ENCODE assay signal across 13 cellular contexts in the genomic region with DNA sequence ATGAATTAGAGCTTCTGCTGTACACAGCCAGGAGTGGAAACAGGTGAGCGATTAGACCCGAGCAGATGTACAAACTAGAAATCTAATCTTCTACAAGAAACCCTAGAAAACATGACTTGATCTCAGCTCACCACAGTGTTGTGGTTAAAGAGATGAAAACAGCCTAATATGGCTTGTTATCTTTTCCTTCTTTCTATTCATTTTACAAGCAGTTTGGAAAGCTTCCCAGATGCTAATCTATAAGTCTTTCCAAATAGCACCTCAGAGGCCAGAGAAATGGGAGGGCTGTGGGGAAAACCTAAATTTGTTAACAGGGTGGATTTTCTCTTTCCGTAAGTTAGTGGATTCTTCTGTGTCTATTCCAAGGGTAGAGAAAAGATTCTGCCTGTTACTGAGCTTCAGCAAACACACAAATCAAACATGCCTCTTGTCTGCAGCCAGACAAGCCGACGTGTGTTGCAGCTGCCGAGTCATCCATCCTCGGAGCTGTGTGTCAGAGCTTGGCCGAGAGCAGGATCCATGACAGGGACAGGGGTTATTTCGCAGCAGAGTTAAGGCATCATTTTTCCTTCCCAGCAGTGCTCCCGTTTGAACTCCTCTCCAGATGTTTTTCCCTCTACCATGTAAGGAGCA.
A peak's percentile ranks its signal among the peaks of the same experiment; 100 is the strongest.
DNase-seq lines count a peak whose midpoint lies in the region; ATAC-seq and TF ChIP-seq lines count a peak whose summit lies in the region.
"Had no signal": no experiment of that assay in that cellular context is flagged by ENCODE, and none has a peak within 500 bp of the region (broad histone marks: within the 10 kb centered on the region; RNA-seq: fewer than 3 reads in every experiment).

No MANE protein-coding gene starts in this region.

- no peaks in the 10 kb centered on the region for H3K36me3 ChIP-seq in parathyroid adenoma (ENCODE audit: control insufficient read depth, insufficient read depth, low read length)
- H3K36me3 ChIP-seq: colonic mucosa, WERI-Rb-1 had no signal

- H3K27me3 ChIP-seq in parathyroid adenoma (ENCODE audit: control insufficient read depth, insufficient read depth, low read length) = no peaks in the 10 kb centered on the region
- H3K27me3 ChIP-seq: colonic mucosa had no signal

- CTCF ChIA-PET in activated CD4-positive, alpha-beta T cell treated with anti-CD3 and anti-CD28 coated beads for 36 hours (lab: Charles Lee) = no interaction called here

- H3K27ac ChIP-seq in parathyroid adenoma = no peak overlapping the region
- H3K27ac ChIP-seq: colonic mucosa, WERI-Rb-1 had no signal

- H3K36me3 Mint-ChIP-seq in activated CD4-positive, alpha-beta T cell treated with anti-CD3 and anti-CD28 coated beads for 36 hours (ENCODE audit: low read depth) = no peaks in the 10 kb centered on the region

- H3K27ac Mint-ChIP-seq in activated CD4-positive, alpha-beta T cell treated with anti-CD3 and anti-CD28 coated beads for 36 hours = no peak overlapping the region

- TF ChIP-seq CTCF in fibroblast of mammary gland (conservative IDR thresholded peaks at IDR 0.05; ENCODE audit: control insufficient read depth, insufficient read depth, low read depth, low read length) = no peak
- no peak for TF ChIP-seq CTCF in parathyroid adenoma (IDR thresholded peaks at IDR 0.05)

- H3K27me3 Mint-ChIP-seq in activated CD4-positive, alpha-beta T cell treated with anti-CD3 and anti-CD28 coated beads for 36 hours = no peaks in the 10 kb centered on the region

- POLR2A ChIA-PET in activated CD4-positive, alpha-beta T cell treated with anti-CD3 and anti-CD28 coated beads for 36 hours (lab: Charles Lee) = no interaction called here

- no peaks in the 10 kb centered on the region for H3K79me2 ChIP-seq in parathyroid adenoma

- H3K4me1 Mint-ChIP-seq in activated CD4-positive, alpha-beta T cell treated with anti-CD3 and anti-CD28 coated beads for 36 hours = no peaks in the 10 kb centered on the region

- no peak for ATAC-seq in GM21526 (IDR thresholded peaks at IDR 0.05; ENCODE audit: low FRiP score, unreplicated experiment)
- no peak for ATAC-seq in activated CD4-positive, alpha-beta T cell treated with anti-CD3 and anti-CD28 coated beads for 36 hours

- peak overlapping the region; percentile 4 for H3K4me2 ChIP-seq in parathyroid adenoma (ENCODE audit: low read length)

- H3K9me3 Mint-ChIP-seq in activated CD4-positive, alpha-beta T cell treated with anti-CD3 and anti-CD28 coated beads for 36 hours (ENCODE audit: low read depth) = peaks cover 5% of the 10 kb centered on the region

- DNase-seq in HS-5 (ENCODE audit: low read depth) (peak; percentile 25), NCI-H345 treated with DMSO at 0.1 percent for 48 hours (lab: John Stamatoyannopoulos, UW; ENCODE audit: unreplicated experiment) (peak; percentile 12), fibroblast of mammary gland (ENCODE audit: low read depth) (peak; percentile 55), foreskin melanocyte (no peak), NCI-H69 (lab: John Stamatoyannopoulos, UW) (no peak)
- DNase-seq in activated CD4-positive, alpha-beta T cell treated with anti-CD3 and anti-CD28 coated beads for 36 hours = no peak
- DNase-seq: colonic mucosa, KBM-7, trophoblast cell, WERI-Rb-1 had no signal

- no peak overlapping the region for H3K4me3 Mint-ChIP-seq in activated CD4-positive, alpha-beta T cell treated with anti-CD3 and anti-CD28 coated beads for 36 hours
- H3K4me3 Mint-ChIP-seq: neural crest cell had no signal

- H3K4me1 ChIP-seq in parathyroid adenoma = no peaks in the 10 kb centered on the region
- H3K4me1 ChIP-seq: colonic mucosa had no signal

- no peaks in the 10 kb centered on the region for H3K9me3 ChIP-seq in parathyroid adenoma (ENCODE audit: control insufficient read depth, low read length)
- H3K9me3 ChIP-seq: colonic mucosa had no signal

- H3K9ac ChIP-seq in parathyroid adenoma = no peak overlapping the region

- no peak overlapping the region for H2AFZ ChIP-seq in parathyroid adenoma

- intact Hi-C loops in activated CD4-positive, alpha-beta T cell treated with anti-CD3 and anti-CD28 coated beads for 36 hours (cut with DNase I, micrococcal nuclease) = no loop called here

- no peak overlapping the region for H3K4me3 ChIP-seq in fibroblast of mammary gland (ENCODE audit: control insufficient read depth, low read depth, low read length)
- no peak overlapping the region for H3K4me3 ChIP-seq in parathyroid adenoma (ENCODE audit: low read depth, low read length)
- H3K4me3 ChIP-seq: colonic mucosa had no signal

Comparison
In these comparisons a context has a peak if more than half of its experiments do, and no peak if none do; other contexts are left out.
1. DNase-seq: peak in HS-5 (single experiment), NCI-H345 treated with DMSO at 0.1 percent for 48 hours (single experiment) and fibroblast of mammary gland (single experiment); none in foreskin melanocyte (single experiment), NCI-H69 (single experiment) and activated CD4-positive, alpha-beta T cell treated with anti-CD3 and anti-CD28 coated beads for 36 hours (single experiment).